Comparison of ENCODE assay signal across 16 cellular contexts in the genomic region with DNA sequence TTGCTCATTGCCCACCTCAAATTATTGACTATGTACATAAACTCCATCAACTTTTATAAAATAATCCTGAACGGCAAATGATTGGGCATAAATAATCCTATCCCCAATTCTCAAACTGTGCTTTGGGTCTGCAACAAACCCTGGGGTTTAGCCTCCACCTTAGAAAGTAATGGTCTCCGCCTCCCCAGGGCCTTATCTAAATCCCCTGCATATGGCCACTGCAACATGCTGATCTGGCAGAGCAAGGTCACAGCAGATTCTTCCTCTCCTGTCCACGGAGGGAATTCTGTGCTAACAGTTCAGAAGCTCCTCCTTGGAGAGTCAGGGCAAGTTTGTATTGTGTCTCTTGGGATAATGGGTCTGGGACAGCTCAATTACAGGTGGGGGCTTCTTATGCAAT. TPM values are rescaled to one million over a fixed set of nuclear protein-coding genes. Genes with fewer than 3 reads are reported as not detected.
A peak's percentile ranks its signal among the peaks of the same experiment; 100 is the strongest.
DNase-seq lines count a peak whose midpoint lies in the region; ATAC-seq and TF ChIP-seq lines count a peak whose summit lies in the region.
"Had no signal": no experiment of that assay in that cellular context is flagged by ENCODE, and none has a peak within 500 bp of the region (broad histone marks: within the 10 kb centered on the region; RNA-seq: fewer than 3 reads in every experiment).

No MANE protein-coding gene starts in this region.

- H3K4me3 Mint-ChIP-seq in chondrocyte (ENCODE audit: unreplicated experiment) = no peak overlapping the region
- no peak overlapping the region for H3K4me3 Mint-ChIP-seq in natural killer cell treated with Interleukin-12 subunit alpha and Interleukin-12 subunit beta and Interleukin-15 and Interleukin-18, amount 100 ng/mL, for 72 hours

- TF ChIP-seq CTCF in chondrocyte (IDR thresholded peaks at IDR 0.05) = no peak

- DNase-seq in NCI-H82 (lab: John Stamatoyannopoulos, UW) (peak; percentile 52), NCI-H82 treated with DMSO at 0.1 percent for 48 hours (lab: John Stamatoyannopoulos, UW; ENCODE audit: unreplicated experiment) (no peak), chondrocyte (ENCODE audit: low spot score) (peak; percentile 14), NCI-H1694 (lab: John Stamatoyannopoulos, UW) (no peak), foreskin melanocyte (no peak), NCI-H69 (lab: John Stamatoyannopoulos, UW) (no peak)
- DNase-seq in natural killer cell treated with Interleukin-12 subunit alpha and Interleukin-12 subunit beta and Interleukin-15 and Interleukin-18, amount 100 ng/mL, for 72 hours (ENCODE audit: low spot score) = no peak
- DNase-seq: heart left ventricle, left cardiac atrium, MG63, NCI-H2081 treated with DMSO at 0.1 percent for 48 hours, NCI-H774, T1000 had no signal

- peaks cover 55% of the 10 kb centered on the region for H3K36me3 Mint-ChIP-seq in chondrocyte (ENCODE audit: low read depth)
- H3K36me3 Mint-ChIP-seq in natural killer cell treated with Interleukin-12 subunit alpha and Interleukin-12 subunit beta and Interleukin-15 and Interleukin-18, amount 100 ng/mL, for 72 hours = peaks cover 61% of the 10 kb centered on the region

- H3K27ac Mint-ChIP-seq in chondrocyte (ENCODE audit: unreplicated experiment) = no peak overlapping the region
- H3K27ac Mint-ChIP-seq in natural killer cell treated with Interleukin-12 subunit alpha and Interleukin-12 subunit beta and Interleukin-15 and Interleukin-18, amount 100 ng/mL, for 72 hours = peak overlapping the region; percentile 34 to 67

- H3K9me3 Mint-ChIP-seq in chondrocyte (ENCODE audit: low read depth) = no peaks in the 10 kb centered on the region
- H3K9me3 Mint-ChIP-seq in natural killer cell treated with Interleukin-12 subunit alpha and Interleukin-12 subunit beta and Interleukin-15 and Interleukin-18, amount 100 ng/mL, for 72 hours = no peaks in the 10 kb centered on the region

- peaks cover 8% of the 10 kb centered on the region for H3K4me1 Mint-ChIP-seq in chondrocyte (ENCODE audit: low read depth)
- peaks cover 55 to 71% of the 10 kb centered on the region in 2 donors for H3K4me1 Mint-ChIP-seq in natural killer cell treated with Interleukin-12 subunit alpha and Interleukin-12 subunit beta and Interleukin-15 and Interleukin-18, amount 100 ng/mL, for 72 hours (ENCODE audit: low read depth in 2 of 2)

- no peaks in the 10 kb centered on the region for H3K27me3 Mint-ChIP-seq in chondrocyte (ENCODE audit: low read depth)
- no peaks in the 10 kb centered on the region for H3K27me3 Mint-ChIP-seq in natural killer cell treated with Interleukin-12 subunit alpha and Interleukin-12 subunit beta and Interleukin-15 and Interleukin-18, amount 100 ng/mL, for 72 hours

- no peak for ATAC-seq in natural killer cell treated with Interleukin-12 subunit alpha and Interleukin-12 subunit beta and Interleukin-15 and Interleukin-18, amount 100 ng/mL, for 72 hours
- ATAC-seq: left cardiac atrium had no signal

TF ChIP-seq in PFSK-1, 5 proteins besides CTCF, POLR2A, EP300 and RAD21:
- TF ChIP-seq FOXP2 (optimal IDR thresholded peaks at IDR 0.05; ENCODE audit: borderline replicate concordance, extremely low read depth, extremely low read length, insufficient read depth) (no peak), TAF1 (IDR thresholded peaks at IDR 0.05; ENCODE audit: borderline replicate concordance, insufficient read depth, low read length) (no peak), POLR2AphosphoS5 (IDR thresholded peaks at IDR 0.05; ENCODE audit: low read depth, low read length) (peak; percentile 23; the same call in 1 of the 2 replicates), SIN3A (IDR thresholded peaks at IDR 0.05; ENCODE audit: borderline replicate concordance, insufficient read depth, low read length) (no peak)
- TF ChIP-seq, protein P1, sequence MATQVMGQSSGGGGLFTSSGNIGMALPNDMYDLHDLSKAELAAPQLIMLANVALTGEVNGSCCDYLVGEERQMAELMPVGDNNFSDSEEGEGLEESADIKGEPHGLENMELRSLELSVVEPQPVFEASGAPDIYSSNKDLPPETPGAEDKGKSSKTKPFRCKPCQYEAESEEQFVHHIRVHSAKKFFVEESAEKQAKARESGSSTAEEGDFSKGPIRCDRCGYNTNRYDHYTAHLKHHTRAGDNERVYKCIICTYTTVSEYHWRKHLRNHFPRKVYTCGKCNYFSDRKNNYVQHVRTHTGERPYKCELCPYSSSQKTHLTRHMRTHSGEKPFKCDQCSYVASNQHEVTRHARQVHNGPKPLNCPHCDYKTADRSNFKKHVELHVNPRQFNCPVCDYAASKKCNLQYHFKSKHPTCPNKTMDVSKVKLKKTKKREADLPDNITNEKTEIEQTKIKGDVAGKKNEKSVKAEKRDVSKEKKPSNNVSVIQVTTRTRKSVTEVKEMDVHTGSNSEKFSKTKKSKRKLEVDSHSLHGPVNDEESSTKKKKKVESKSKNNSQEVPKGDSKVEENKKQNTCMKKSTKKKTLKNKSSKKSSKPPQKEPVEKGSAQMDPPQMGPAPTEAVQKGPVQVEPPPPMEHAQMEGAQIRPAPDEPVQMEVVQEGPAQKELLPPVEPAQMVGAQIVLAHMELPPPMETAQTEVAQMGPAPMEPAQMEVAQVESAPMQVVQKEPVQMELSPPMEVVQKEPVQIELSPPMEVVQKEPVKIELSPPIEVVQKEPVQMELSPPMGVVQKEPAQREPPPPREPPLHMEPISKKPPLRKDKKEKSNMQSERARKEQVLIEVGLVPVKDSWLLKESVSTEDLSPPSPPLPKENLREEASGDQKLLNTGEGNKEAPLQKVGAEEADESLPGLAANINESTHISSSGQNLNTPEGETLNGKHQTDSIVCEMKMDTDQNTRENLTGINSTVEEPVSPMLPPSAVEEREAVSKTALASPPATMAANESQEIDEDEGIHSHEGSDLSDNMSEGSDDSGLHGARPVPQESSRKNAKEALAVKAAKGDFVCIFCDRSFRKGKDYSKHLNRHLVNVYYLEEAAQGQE (IDR thresholded peaks at IDR 0.05; ENCODE audit: insufficient read depth in 1 of 2, low read depth in 2 of 2, low read length in 2 of 2) = no peak

RNA-seq across cellular contexts. Expression of a gene that starts 18.4 kb away (rescaled TPM):
- not detected for polyA plus RNA-seq in PFSK-1 (2012; ENCODE audit: insufficient read length, low read depth)
- total RNA-seq in chondrocyte = not detected in 3 replicates
- total RNA-seq in natural killer cell treated with Interleukin-12 subunit alpha and Interleukin-12 subunit beta and Interleukin-15 and Interleukin-18, amount 100 ng/mL, for 72 hours = not detected
- total RNA-seq: activated CD8-positive, alpha-beta memory T cell treated with anti-CD3 and anti-CD28 coated beads for 36 hours; heart left ventricle; left cardiac atrium had no signal
- polyA plus RNA-seq: esophagus had no signal

RNA-seq across cellular contexts. Expression of a gene that starts 19.1 kb away (rescaled TPM):
- 264 TPM for polyA plus RNA-seq in PFSK-1 (2012; ENCODE audit: insufficient read length, low read depth)
- 122 to 126 TPM (median 123 TPM) in 3 replicates for total RNA-seq in chondrocyte
- 100 to 1,000 TPM; 340 to 514 TPM for total RNA-seq in natural killer cell treated with Interleukin-12 subunit alpha and Interleukin-12 subunit beta and Interleukin-15 and Interleukin-18, amount 100 ng/mL, for 72 hours

RNA-seq across cellular contexts. Expression of a gene that starts 47.0 kb away (rescaled TPM):
- 1.1 TPM for polyA plus RNA-seq in PFSK-1 (2012; ENCODE audit: insufficient read length, low read depth)
- total RNA-seq in chondrocyte = 2.1 to 2.7 TPM (median 2.6 TPM) in 3 replicates
- total RNA-seq in natural killer cell treated with Interleukin-12 subunit alpha and Interleukin-12 subunit beta and Interleukin-15 and Interleukin-18, amount 100 ng/mL, for 72 hours = 1 to 10 TPM; 3.5 to 5.7 TPM

Comparison
In these comparisons a context has a peak if more than half of its experiments do, and no peak if none do; other contexts are left out.
1. DNase-seq: peak in NCI-H82 (single experiment) and chondrocyte (single experiment); none in NCI-H82 treated with DMSO at 0.1 percent for 48 hours (single experiment), natural killer cell treated with Interleukin-12 subunit alpha and Interleukin-12 subunit beta and Interleukin-15 and Interleukin-18, amount 100 ng/mL, for 72 hours (single experiment), NCI-H1694 (single experiment), foreskin melanocyte (single experiment) and NCI-H69 (single experiment).